9 cellular contexts compared by ENCODE assay signal in the genomic region with DNA sequence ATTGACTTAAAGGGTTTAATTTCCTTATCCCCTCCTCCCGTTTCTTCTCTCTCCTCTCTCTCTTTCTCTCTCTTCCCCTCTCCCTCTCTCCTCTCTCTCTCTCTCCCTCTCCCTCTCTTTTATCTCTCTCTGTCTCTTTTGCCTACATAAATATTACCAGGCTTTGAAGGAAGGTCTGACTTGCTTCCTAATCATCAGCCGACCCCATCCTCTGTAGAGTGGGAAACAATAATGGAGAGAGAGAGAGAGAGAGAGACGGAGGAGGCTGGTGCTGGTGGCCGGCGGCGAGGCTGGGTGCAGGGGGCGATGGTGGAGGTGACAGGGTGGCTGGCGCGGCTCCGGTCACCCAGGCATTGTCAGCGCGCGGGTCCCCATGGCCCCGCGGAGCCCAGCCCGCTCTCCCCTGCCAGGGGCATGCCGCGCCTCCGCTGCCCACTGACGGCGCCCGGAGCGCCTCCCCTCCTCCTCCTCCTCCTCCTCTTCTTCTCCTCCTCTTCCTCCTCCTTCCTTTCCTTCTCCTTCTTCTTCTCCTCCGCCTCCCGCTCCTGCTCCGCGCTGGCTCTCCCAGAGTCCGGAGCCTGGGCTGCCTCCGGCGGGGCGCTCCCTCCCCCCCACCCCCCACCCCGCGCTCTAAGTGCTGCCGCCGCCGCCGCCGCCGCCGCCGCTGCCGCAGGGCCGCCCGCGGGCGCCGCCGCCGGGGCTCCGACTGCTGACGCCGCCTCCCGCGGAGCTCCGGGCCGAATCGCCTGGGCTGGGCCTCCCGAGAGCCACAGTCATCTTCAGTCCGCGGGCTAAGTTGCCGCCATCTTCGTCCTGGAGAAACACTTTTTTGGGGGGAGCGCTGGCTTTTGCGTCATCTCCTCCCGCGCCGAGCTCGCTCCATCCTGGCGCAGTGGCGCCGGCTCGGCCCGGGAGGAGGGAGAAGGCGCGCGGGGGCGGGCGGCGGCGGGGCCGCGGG.
DNase-seq lines count a peak whose midpoint lies in the region; ATAC-seq and TF ChIP-seq lines count a peak whose summit lies in the region.
"Had no signal": no experiment of that assay in that cellular context is flagged by ENCODE, and none has a peak within 500 bp of the region (broad histone marks: within the 10 kb centered on the region; RNA-seq: fewer than 3 reads in every experiment).

No MANE protein-coding gene starts in this region.

- peaks cover 29% of the 10 kb centered on the region for H3K4me1 Mint-ChIP-seq in chondrocyte (ENCODE audit: low read depth)

- H3K27me3 Mint-ChIP-seq in chondrocyte (ENCODE audit: low read depth) = peaks cover 31% of the 10 kb centered on the region

- no peaks in the 10 kb centered on the region for H3K36me3 Mint-ChIP-seq in chondrocyte (ENCODE audit: low read depth)
- H3K36me3 Mint-ChIP-seq: IgD-negative memory B cell had no signal

- H3K4me3 Mint-ChIP-seq in chondrocyte (ENCODE audit: unreplicated experiment) = peak overlapping the region; percentile 81

- DNase-seq in NCI-H2227 treated with DMSO at 0.1 percent for 48 hours (lab: John Stamatoyannopoulos, UW) = peak; percentile 26
- DNase-seq in chondrocyte (ENCODE audit: low spot score) = peak; percentile 77
- no peak for DNase-seq in aorta

- H3K27ac Mint-ChIP-seq in chondrocyte (ENCODE audit: unreplicated experiment) = no peak overlapping the region
- H3K27ac Mint-ChIP-seq: IgD-negative memory B cell had no signal

- H3K4me1 ChIP-seq in mesodermal cell (ENCODE audit: control insufficient read depth, insufficient read depth, low read length, poor library complexity, severe bottlenecking) (peaks cover 6% of the 10 kb centered on the region), aorta (ENCODE audit: control insufficient read depth in 1 of 2, insufficient read depth in 2 of 2, low read length in 2 of 2) (no peaks in the 10 kb centered on the region)

- H3K27ac ChIP-seq in mesodermal cell (ENCODE audit: low read depth, low read length, severe bottlenecking) = peak overlapping the region; percentile 3
- no peak overlapping the region for H3K27ac ChIP-seq in aorta (ENCODE audit: low read depth in 1 of 2, low read length in 2 of 2)

- no peak for TF ChIP-seq CTCF in chondrocyte (IDR thresholded peaks at IDR 0.05)

- no peaks in the 10 kb centered on the region for H3K27me3 ChIP-seq in aorta (ENCODE audit: control insufficient read depth in 1 of 2, insufficient read depth in 2 of 2, low read length in 1 of 2)

- WGBS in mesodermal cell (ENCODE audit: insufficient coverage in 2 of 2), 2 experiments = 0 to 1% methylated on average over 27 to 47 of the region's 82 CpGs
- WGBS in aorta, 2 donors = 1 to 2% methylated on average over 56 to 82 of the region's 82 CpGs

- no peaks in the 10 kb centered on the region for H3K9me3 Mint-ChIP-seq in chondrocyte (ENCODE audit: low read depth)

- no peak for ATAC-seq in aorta (ENCODE audit: low FRiP score)
- ATAC-seq in GM18858 (IDR thresholded peaks at IDR 0.05; ENCODE audit: unreplicated experiment) = no peak
- ATAC-seq in GM21515 (IDR thresholded peaks at IDR 0.05; ENCODE audit: unreplicated experiment) = no peak
- no peak for ATAC-seq in GM21381 (IDR thresholded peaks at IDR 0.05; ENCODE audit: unreplicated experiment)

- H3K36me3 ChIP-seq in mesodermal cell (ENCODE audit: control insufficient read depth, insufficient read depth, low read length) = no peaks in the 10 kb centered on the region
- H3K36me3 ChIP-seq in aorta (ENCODE audit: control insufficient read depth in 1 of 2, insufficient read depth in 2 of 2, low read length in 1 of 2) = no peaks in the 10 kb centered on the region

- intact Hi-C loops in aorta (cut with DNase I) = no loop called here

- peak overlapping the region; percentile 37; the same call in 1 of the 2 replicates for H3K4me3 ChIP-seq in GM08714 (ENCODE audit: low read length)
- H3K4me3 ChIP-seq in mesodermal cell (ENCODE audit: extremely low read depth, insufficient read depth, low read length, poor library complexity, severe bottlenecking) = peak overlapping the region; percentile 68
- H3K4me3 ChIP-seq in aorta (ENCODE audit: low read length in 2 of 2) = peak overlapping the region; percentile 52 to 67

- H3K9me3 ChIP-seq in mesodermal cell (ENCODE audit: control insufficient read depth, low read length) (no peaks in the 10 kb centered on the region), aorta (ENCODE audit: control insufficient read depth, low read length) (no peaks in the 10 kb centered on the region)

Comparison
In these comparisons a context has a peak if more than half of its experiments do, and no peak if none do; other contexts are left out.
1. DNase-seq: peak in NCI-H2227 treated with DMSO at 0.1 percent for 48 hours (single experiment) and chondrocyte (single experiment); none in aorta (0 of 2).
2. Peak in every context shown above with its lines, with median percentiles within 50 percentile points of each other: H3K4me3 ChIP-seq.